8 cellular contexts compared by ENCODE assay signal in the genomic region with DNA sequence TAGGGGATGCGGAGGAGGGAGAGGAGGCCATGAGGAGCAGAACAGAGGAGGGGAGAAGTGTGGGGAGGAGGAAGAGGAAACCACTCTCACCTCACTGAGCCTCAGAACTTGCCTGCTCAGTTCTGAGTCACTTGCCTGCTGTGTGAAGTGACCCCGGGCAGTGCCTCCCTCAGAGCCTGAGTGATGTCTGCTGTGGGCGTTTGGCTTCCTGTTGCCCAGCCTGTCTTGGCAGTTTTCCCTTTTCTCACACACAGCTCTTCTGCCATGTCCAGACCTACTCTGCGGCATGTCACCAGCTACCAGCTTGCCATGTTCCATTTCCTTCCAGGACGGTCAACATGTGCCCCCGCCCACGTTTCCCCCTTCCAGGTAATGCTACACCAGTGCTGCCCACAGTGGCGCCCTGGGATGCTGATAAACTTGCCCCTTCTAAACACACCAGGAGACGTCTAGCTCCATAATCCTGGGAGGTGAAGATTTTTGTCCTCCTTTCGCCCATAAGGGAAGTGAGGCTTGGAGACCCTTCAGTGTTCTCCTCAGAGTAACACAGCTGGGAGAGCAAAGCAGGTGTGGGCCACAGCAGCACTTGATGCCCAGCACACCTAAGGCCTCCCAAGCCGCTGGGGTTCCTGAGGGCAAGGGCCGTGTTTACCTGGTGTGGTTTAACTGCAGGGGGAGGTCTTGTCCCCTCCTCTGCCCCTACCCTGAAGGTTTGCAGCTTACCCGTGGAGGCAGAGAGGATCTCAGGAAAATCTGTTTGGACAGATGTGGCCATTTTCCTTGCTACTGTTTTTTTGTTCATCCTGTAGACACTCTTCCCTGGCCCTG.
DNase-seq lines count a peak whose midpoint lies in the region; ATAC-seq and TF ChIP-seq lines count a peak whose summit lies in the region.

No MANE protein-coding gene starts in this region.

- H3K9ac ChIP-seq in Karpas-422 (ENCODE audit: low read length): no peak overlapping the region

- H3K9me3 ChIP-seq in Karpas-422 (ENCODE audit: low read length): no peaks in the 10 kb centered on the region
- no peaks in the 10 kb centered on the region for H3K9me3 ChIP-seq in WERI-Rb-1 (ENCODE audit: severe bottlenecking)

- H2AFZ ChIP-seq in Karpas-422 (ENCODE audit: low read length): no peak overlapping the region

- DNase-seq in EL: peak; percentile 76
- DNase-seq in NCI-H226: peak; percentile 86
- DNase-seq in cerebellar cortex (ENCODE audit: low spot score): peak; percentile 77
- peak; percentile 58 for DNase-seq in pons (ENCODE audit: low spot score)
- no peak for DNase-seq in GM20000 (ENCODE audit: low spot score)
- no peak for DNase-seq in Karpas-422
- DNase-seq in WERI-Rb-1: no peak

- no peaks in the 10 kb centered on the region for H4K20me1 ChIP-seq in Karpas-422 (ENCODE audit: insufficient read depth, low read depth, low read length)

- no peaks in the 10 kb centered on the region for H3K4me1 ChIP-seq in Karpas-422 (ENCODE audit: low read length)

- H3K27ac ChIP-seq in Karpas-422 (ENCODE audit: low read length): no peak overlapping the region
- H3K27ac ChIP-seq in WERI-Rb-1: no peak overlapping the region

- H3K4me2 ChIP-seq in Karpas-422 (ENCODE audit: low read depth, low read length, poor library complexity, severe bottlenecking): no peak overlapping the region

- H3K27me3 ChIP-seq in Karpas-422 (ENCODE audit: low read length) (no peaks in the 10 kb centered on the region), WERI-Rb-1 (ENCODE audit: insufficient read depth, low read depth, severe bottlenecking) (no peaks in the 10 kb centered on the region)

- H3K79me2 ChIP-seq in Karpas-422 (ENCODE audit: low read length): no peaks in the 10 kb centered on the region

- TF ChIP-seq CTCF in GM20000 (IDR thresholded peaks at IDR 0.05; ENCODE audit: extremely low read depth, missing control alignments) (no peak), WERI-Rb-1 (IDR thresholded peaks at IDR 0.05; ENCODE audit: low read depth, low read length) (no peak)

- H3K4me3 ChIP-seq in Karpas-422 (ENCODE audit: low read length) (no peak overlapping the region), WERI-Rb-1 (ENCODE audit: low read depth, low read length) (no peak overlapping the region)

- H3K36me3 ChIP-seq in Karpas-422 (ENCODE audit: insufficient read depth, low read length) (no peaks in the 10 kb centered on the region), WERI-Rb-1 (no peaks in the 10 kb centered on the region)

- H3K9me2 ChIP-seq in Karpas-422 (replicated peaks; ENCODE audit: insufficient read depth, low read length): no peaks in the 10 kb centered on the region

- ATAC-seq in HG03439 (IDR thresholded peaks at IDR 0.05; ENCODE audit: unreplicated experiment): no peak

Comparison
In these comparisons a context has a peak if more than half of its experiments do, and no peak if none do; other contexts are left out.
1. DNase-seq: peak in EL (single experiment), NCI-H226 (single experiment), cerebellar cortex (single experiment) and pons (single experiment); none in GM20000 (single experiment), Karpas-422 (single experiment) and WERI-Rb-1 (single experiment).